10 cellular contexts compared by ENCODE assay signal in the genomic region with DNA sequence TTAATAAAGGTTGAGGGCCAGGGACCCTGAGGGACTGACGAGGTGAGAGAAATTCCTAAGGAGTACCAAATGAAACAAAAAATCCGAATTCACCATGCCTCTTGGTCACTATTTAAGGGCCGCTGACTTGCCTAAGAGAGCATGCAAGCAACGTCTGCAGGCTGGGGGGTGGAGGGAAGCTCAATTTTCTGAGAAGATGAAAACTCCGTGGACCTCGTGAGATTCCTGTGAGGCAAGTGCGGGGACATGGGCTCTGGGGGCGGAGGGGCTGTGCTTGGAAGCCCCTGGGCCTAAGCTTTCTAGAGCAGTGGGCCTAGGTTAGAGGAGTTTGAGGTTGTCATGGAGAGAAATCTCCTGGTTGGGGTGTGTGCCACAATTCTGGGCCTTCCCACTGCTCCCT. TPM values are rescaled to one million over a fixed set of nuclear protein-coding genes. Genes with fewer than 3 reads are reported as not detected.
DNase-seq lines count a peak whose midpoint lies in the region; ATAC-seq and TF ChIP-seq lines count a peak whose summit lies in the region.
"Had no signal": no experiment of that assay in that cellular context is flagged by ENCODE, and none has a peak within 500 bp of the region (broad histone marks: within the 10 kb centered on the region; RNA-seq: fewer than 3 reads in every experiment).

No MANE protein-coding gene starts in this region.

- H3K4me1 ChIP-seq in KMS-11 (ENCODE audit: low read depth, poor library complexity, severe bottlenecking) (peaks cover 50% of the 10 kb centered on the region), thyroid gland (peaks cover 18 to 29% of the 10 kb centered on the region in 2 donors)

- no peak overlapping the region for H3K4me2 ChIP-seq in KMS-11

- TF ChIP-seq CTCF in KMS-11 (conservative IDR thresholded peaks at IDR 0.05; ENCODE audit: low read depth, low read length) = no peak
- no peak for TF ChIP-seq CTCF in thyroid gland (IDR thresholded peaks at IDR 0.05)

- no peak overlapping the region for H3K9ac ChIP-seq in KMS-11

- H3K9me3 ChIP-seq in thyroid gland = no peaks in the 10 kb centered on the region

- no peak for DNase-seq in caudate nucleus (lab: John Stamatoyannopoulos, UW)
- DNase-seq in thyroid gland = peak; percentile 61 to 62
- DNase-seq in NCI-H748 (lab: John Stamatoyannopoulos, UW; ENCODE audit: unreplicated experiment) = no peak
- no peak for DNase-seq in NCI-H526 (lab: John Stamatoyannopoulos, UW)
- DNase-seq: DMS79 had no signal

- no peak for TF ChIP-seq POLR2A in thyroid gland (IDR thresholded peaks at IDR 0.05)

- intact Hi-C loops in thyroid gland (cut with DNase I) = no loop called here

- H3K4me3 ChIP-seq in KMS-11 (IDR thresholded peaks at IDR 0.05; ENCODE audit: insufficient read depth, low read depth, low read length) = no peak overlapping the region
- H3K4me3 ChIP-seq in thyroid gland (replicated peaks in 1 of 3) = no peak overlapping the region
- H3K4me3 ChIP-seq: GM12878 had no signal

- H2AFZ ChIP-seq in KMS-11 (ENCODE audit: low read depth) = 0 out of 2 replicates have a peak overlapping the region, but pooled peaks have one; percentile 15

- H3K27ac ChIP-seq in KMS-11 = no peak overlapping the region
- peak overlapping the region; percentile 52 for H3K27ac ChIP-seq in caudate nucleus (ENCODE audit: low read depth, low read length)
- H3K27ac ChIP-seq in layer of hippocampus (ENCODE audit: low read depth, low read length) = peak overlapping the region; percentile 42
- H3K27ac ChIP-seq in thyroid gland = peak overlapping the region; percentile 65 to 85 (median 69)

- no peaks in the 10 kb centered on the region for H4K20me1 ChIP-seq in KMS-11 (ENCODE audit: insufficient read depth)

- ATAC-seq in HG03521 (IDR thresholded peaks at IDR 0.05; ENCODE audit: unreplicated experiment) = no peak

- 45 to 60% methylated on average over 8 of the region's 8 CpGs for WGBS in thyroid gland, 2 donors

- no peaks in the 10 kb centered on the region for H3K79me2 ChIP-seq in KMS-11 (ENCODE audit: insufficient read depth, low read depth)

- H3K27me3 ChIP-seq in KMS-11 (ENCODE audit: insufficient read depth, low read depth) (no peaks in the 10 kb centered on the region), layer of hippocampus (ENCODE audit: control insufficient read depth, insufficient read depth, low read length) (no peaks in the 10 kb centered on the region), thyroid gland (no peaks in the 10 kb centered on the region)

- H3K36me3 ChIP-seq in KMS-11 (ENCODE audit: insufficient read depth) (no peaks in the 10 kb centered on the region), thyroid gland (no peaks in the 10 kb centered on the region)

RNA-seq across cellular contexts. Expression of a gene that starts 27.5 kb away (rescaled TPM):
- total RNA-seq in thyroid gland = 100 to 1,000 TPM in 3 of 4 donors, 10 to 100 TPM in 1; 92.0 to 186 (median 142) TPM
- total RNA-seq: G401 had no signal

Comparison
In these comparisons a context has a peak if more than half of its experiments do, and no peak if none do; other contexts are left out.
1. DNase-seq: peak in thyroid gland (2 of 2); none in caudate nucleus (0 of 61), NCI-H748 (single experiment) and NCI-H526 (0 of 2).